ENCODE assay signal across 8 cellular contexts in the genomic region with DNA sequence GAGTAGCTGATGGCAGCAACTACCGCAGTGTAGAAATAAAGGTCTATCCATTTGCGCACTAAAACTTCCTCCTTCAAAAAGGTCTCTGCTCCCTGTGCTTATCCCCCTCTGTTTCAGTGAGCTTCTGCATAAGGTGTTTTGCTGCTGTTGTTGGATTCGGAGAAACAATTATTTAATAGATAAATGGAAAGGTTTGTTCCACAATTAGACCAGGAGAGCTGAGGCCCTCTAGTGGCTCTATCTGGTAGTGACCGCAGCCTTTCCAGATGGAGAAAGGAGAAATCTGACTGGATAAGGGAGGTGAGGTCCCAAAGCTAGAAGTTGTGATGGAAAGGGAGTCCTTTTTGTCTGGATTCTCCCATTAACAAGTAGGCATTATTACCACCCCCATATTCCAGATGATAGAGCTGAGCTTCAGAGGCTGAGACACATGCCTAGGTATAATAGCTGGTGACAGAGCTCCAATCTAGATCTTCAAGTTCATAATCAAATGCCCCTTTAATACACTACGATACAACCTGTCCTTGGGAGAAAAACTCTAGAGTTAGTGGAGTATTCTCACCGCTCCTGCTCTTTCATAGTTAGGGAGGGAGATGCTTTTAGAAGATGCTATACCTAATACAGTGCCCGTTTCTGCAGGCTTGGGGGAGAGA. TPM values are rescaled to one million over a fixed set of nuclear protein-coding genes. Genes with fewer than 3 reads are reported as not detected.
DNase-seq lines count a peak whose midpoint lies in the region; ATAC-seq and TF ChIP-seq lines count a peak whose summit lies in the region.

No MANE protein-coding gene starts in this region.

- no peak overlapping the region for H3K14ac ChIP-seq in trophoblast cell (ENCODE audit: low read length)

- no peak overlapping the region for H2BK5ac ChIP-seq in trophoblast cell (ENCODE audit: low read depth, low read length, poor library complexity)

- no peaks in the 10 kb centered on the region for H3K9me3 ChIP-seq in trophoblast cell (ENCODE audit: insufficient read depth, low read depth, low read length)

- H3K36me3 Mint-ChIP-seq in activated CD4-positive, alpha-beta memory T cell treated with anti-CD3 and anti-CD28 coated beads for 36 hours = no peaks in the 10 kb centered on the region

- CTCF ChIA-PET in activated CD4-positive, alpha-beta memory T cell treated with anti-CD3 and anti-CD28 coated beads for 36 hours (lab: Charles Lee) = interaction anchor here (0.7 to 2.3 kb wide), 7 partner anchors 9 to 1481 kb away, joined by 3 to 13 read pairs (median 5); no protein-coding TSS in a partner anchor

- peak; percentile 87 for TF ChIP-seq CTCF in GM12873 (IDR thresholded peaks at IDR 0.05; ENCODE audit: insufficient read depth, low read depth, low read length, missing control alignments)

- H3K79me2 ChIP-seq in trophoblast cell (ENCODE audit: control insufficient read depth, insufficient read depth, low read length, poor library complexity) = no peaks in the 10 kb centered on the region

- no peaks in the 10 kb centered on the region for H3K36me3 ChIP-seq in trophoblast cell (ENCODE audit: control insufficient read depth in 1 of 2, insufficient read depth in 2 of 2, low read length in 2 of 2)

- intact Hi-C loops in activated CD4-positive, alpha-beta memory T cell treated with anti-CD3 and anti-CD28 coated beads for 36 hours (cut with micrococcal nuclease) = no loop called here

- POLR2A ChIA-PET in activated CD4-positive, alpha-beta memory T cell treated with anti-CD3 and anti-CD28 coated beads for 36 hours (lab: Charles Lee) = no interaction called here

- no peaks in the 10 kb centered on the region for H3K9me3 Mint-ChIP-seq in activated CD4-positive, alpha-beta memory T cell treated with anti-CD3 and anti-CD28 coated beads for 36 hours

- no peak overlapping the region for H3K23ac ChIP-seq in trophoblast cell (ENCODE audit: low read length)

- no peak overlapping the region for H3K27ac ChIP-seq in trophoblast cell (ENCODE audit: low read depth, low read length)

- no peak overlapping the region for H4K12ac ChIP-seq in trophoblast cell (ENCODE audit: low read depth, low read length)

- ATAC-seq in HG03565 (IDR thresholded peaks at IDR 0.05; ENCODE audit: unreplicated experiment) (no peak), HG02981 (IDR thresholded peaks at IDR 0.05; ENCODE audit: unreplicated experiment) (no peak)

- H3K27ac Mint-ChIP-seq in activated CD4-positive, alpha-beta memory T cell treated with anti-CD3 and anti-CD28 coated beads for 36 hours = no peak overlapping the region

- no peaks in the 10 kb centered on the region for H3K4me1 Mint-ChIP-seq in activated CD4-positive, alpha-beta memory T cell treated with anti-CD3 and anti-CD28 coated beads for 36 hours (ENCODE audit: low read depth)

- H3K27me3 ChIP-seq in trophoblast cell (ENCODE audit: insufficient read depth, low read length) = no peaks in the 10 kb centered on the region

- no CpG with 5 or more reads among the region's 7 CpGs for WGBS in trophoblast cell (ENCODE audit: extremely low coverage, insufficient coverage, insufficient read length)

- no peaks in the 10 kb centered on the region for H3K4me1 ChIP-seq in trophoblast cell (ENCODE audit: control insufficient read depth in 1 of 2, insufficient read depth in 2 of 2, low read length in 2 of 2)

- no peak overlapping the region for H3K18ac ChIP-seq in trophoblast cell (ENCODE audit: low read length)

- no peak overlapping the region for H2BK12ac ChIP-seq in trophoblast cell (ENCODE audit: low read length)

- no peak overlapping the region for H2AK5ac ChIP-seq in trophoblast cell (ENCODE audit: low read length)

- H3K79me1 ChIP-seq in trophoblast cell (ENCODE audit: low read length) = no peaks in the 10 kb centered on the region

- no peak overlapping the region for H4K8ac ChIP-seq in trophoblast cell (ENCODE audit: low read depth, low read length)

- no peak overlapping the region for H2AFZ ChIP-seq in trophoblast cell (ENCODE audit: insufficient read depth, low read length, poor library complexity)

- H3K4me3 ChIP-seq in trophoblast cell (ENCODE audit: low read depth, low read length) = no peak overlapping the region

- DNase-seq in AG20443 (ENCODE audit: low spot score) = peak; percentile 37
- peak; percentile 42 for DNase-seq in NAMALWA (ENCODE audit: low spot score)
- peak; percentile 50 for DNase-seq in activated CD4-positive, alpha-beta memory T cell treated with anti-CD3 and anti-CD28 coated beads for 36 hours
- DNase-seq in fibroblast of peridontal ligament (ENCODE audit: extremely low read depth) = peak; percentile 43
- DNase-seq in trophoblast cell = peak; percentile 5 to 72

- peaks cover 6% of the 10 kb centered on the region for H3K27me3 Mint-ChIP-seq in activated CD4-positive, alpha-beta memory T cell treated with anti-CD3 and anti-CD28 coated beads for 36 hours

- no peak overlapping the region for H4K91ac ChIP-seq in trophoblast cell (ENCODE audit: low read depth, low read length)

- H3K9ac ChIP-seq in trophoblast cell (ENCODE audit: low read length) = no peak overlapping the region

- no peak overlapping the region for H2BK120ac ChIP-seq in trophoblast cell (ENCODE audit: insufficient read depth, low read length, poor library complexity)

- no peak overlapping the region for H3K4ac ChIP-seq in trophoblast cell (ENCODE audit: low read depth, low read length)

- H3K4me3 Mint-ChIP-seq in activated CD4-positive, alpha-beta memory T cell treated with anti-CD3 and anti-CD28 coated beads for 36 hours = no peak overlapping the region

- H3K4me2 ChIP-seq in trophoblast cell (ENCODE audit: low read length) = no peak overlapping the region

RNA-seq across cellular contexts. Expression of gene GABRQ, which starts 5.1 kb away (rescaled TPM):
- total RNA-seq in activated CD4-positive, alpha-beta memory T cell treated with anti-CD3 and anti-CD28 coated beads for 36 hours = not detected
- polyA plus RNA-seq in trophoblast cell (2013) = 1.6 and 1.7 TPM in 2 replicates
